In the genomic region with DNA sequence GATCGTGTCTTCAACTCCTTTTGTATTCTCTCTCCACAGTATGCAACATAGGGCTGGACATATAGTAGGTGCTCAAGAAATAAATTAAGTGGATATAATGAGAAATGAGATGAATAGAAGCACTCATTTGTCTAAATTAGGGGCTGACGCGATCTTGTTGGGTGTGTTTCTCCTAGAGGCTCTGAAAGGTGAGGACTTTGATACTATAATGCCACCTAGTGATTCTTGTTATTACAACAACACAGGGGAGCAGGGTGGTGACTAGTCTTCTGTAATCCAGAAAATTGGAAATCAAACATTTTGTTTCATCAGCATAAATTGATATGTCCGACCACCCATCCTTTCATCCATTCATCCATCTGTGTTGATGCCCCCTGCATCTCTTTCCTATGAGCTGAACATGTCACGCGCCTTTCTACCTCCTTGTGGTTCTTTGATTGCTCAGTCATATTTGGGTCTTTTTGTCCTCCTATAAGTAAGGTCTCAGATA, we compare ENCODE assay signal across 8 cellular contexts. TPM values are rescaled to one million over a fixed set of nuclear protein-coding genes. Genes with fewer than 3 reads are reported as not detected.
DNase-seq lines count a peak whose midpoint lies in the region; ATAC-seq, FAIRE-seq and TF ChIP-seq lines count a peak whose summit lies in the region.

No MANE protein-coding gene starts in this region.

- H3K27me3 ChIP-seq in K562 (ENCODE audit: control insufficient read depth in 2 of 2, insufficient read depth in 2 of 2, low read length in 2 of 2) (no peaks in the 10 kb centered on the region), stomach (no peaks in the 10 kb centered on the region)

- peak; percentile 62 to 77 (median 72); a peak in 5 of 6 replicates for TF ChIP-seq CTCF in K562 (IDR thresholded peaks at IDR 0.05 in 2 of 3, conservative IDR thresholded peaks at IDR 0.05 in 1 of 3; ENCODE audit: insufficient read depth in 2 of 3, low read depth in 1 of 3, low read length in 3 of 3)
- peak in 5 of 7 experiments; percentile 37 to 78 (median 64) for TF ChIP-seq CTCF in stomach (IDR thresholded peaks at IDR 0.05)

- peak; percentile 42 for DNase-seq in COLO829 (ENCODE audit: low spot score)
- peak; percentile 74 for DNase-seq in NCI-H460 (ENCODE audit: extremely low read depth, low read depth)
- peak in 2 of 4 experiments; percentile 52 to 73 for DNase-seq in K562 (ENCODE audit: extremely low read depth in 1 of 4, low spot score in 3 of 4)
- DNase-seq in inferior parietal cortex (ENCODE audit: extremely low spot score): peak; percentile 87
- DNase-seq in stomach: no peak
- no peak for DNase-seq in putamen (ENCODE audit: low spot score)

- in situ Hi-C loops in K562 (cut with MboI): no loop called here

- H3K4me3 ChIP-seq in K562 (no peak overlapping the region), stomach (no peak overlapping the region)

- no peaks in the 10 kb centered on the region for H3K9me3 ChIP-seq in K562 (replicated peaks; ENCODE audit: control insufficient read depth, insufficient read depth, low read depth, low read length)
- H3K9me3 ChIP-seq in stomach: no peaks in the 10 kb centered on the region

- H3K36me3 ChIP-seq in K562 (ENCODE audit: control insufficient read depth, insufficient read depth, low read length) (no peaks in the 10 kb centered on the region; the same call in 2 of the 3 replicates), stomach (no peaks in the 10 kb centered on the region)

- TF ChIP-seq POLR2A in K562 (conservative IDR thresholded peaks at IDR 0.05): no peak
- TF ChIP-seq POLR2A in stomach (IDR thresholded peaks at IDR 0.05): no peak

- 6% methylated on average over 4 of the region's 6 CpGs for WGBS in K562 (ENCODE audit: insufficient coverage, low coverage, missing lambda C conversion rate)
- WGBS in stomach, 5 donors: 17 to 27% (median 24%) methylated on average over 6 of the region's 6 CpGs

- peak; percentile 53 for ATAC-seq in GM18909 (IDR thresholded peaks at IDR 0.05; ENCODE audit: poor library complexity, unreplicated experiment)
- peak; percentile 40 for ATAC-seq in HG03097 (IDR thresholded peaks at IDR 0.05; ENCODE audit: low FRiP score, unreplicated experiment)
- ATAC-seq in K562: peak; percentile 74

- H3K27ac ChIP-seq in K562 (ENCODE audit: extremely low read depth, low read depth, low read length) (peak overlapping the region; percentile 60; the same call in 2 of the 3 replicates), stomach (peak overlapping the region in 4 of 5 donors; percentile 45 to 85 (median 57))

- FAIRE-seq in K562 (lab: Jason Lieb, UNC): peak; percentile 84

- H3K4me2 ChIP-seq in K562 (ENCODE audit: insufficient read depth, low read length): peak overlapping the region; percentile 73

- peak overlapping the region in 1 of 2 experiments; percentile 49; a peak in 2 of 4 replicates for H3K9ac ChIP-seq in K562 (ENCODE audit: insufficient read depth in 1 of 2, low read depth in 2 of 2, low read length in 2 of 2)

- peaks cover 3% of the 10 kb centered on the region for H3K79me2 ChIP-seq in K562 (ENCODE audit: control insufficient read depth, insufficient read depth, low read length)

- peaks cover 11 to 42% of the 10 kb centered on the region in 2 experiments for H3K4me1 ChIP-seq in K562 (replicated peaks in 1 of 2; ENCODE audit: control insufficient read depth in 2 of 2, insufficient read depth in 2 of 2, low read length in 2 of 2)
- peaks cover 18 to 60% (median 38%) of the 10 kb centered on the region in 4 donors for H3K4me1 ChIP-seq in stomach

- H2AFZ ChIP-seq in K562 (ENCODE audit: low read depth, low read length): peak overlapping the region; percentile 85

- POLR2A ChIA-PET in K562 (lab: Yijun Ruan, JAX): interaction anchor here (0.7 to 3.0 kb wide), 2 partner anchors 16 to 60 kb away, joined by 3 to 9 read pairs; no protein-coding TSS in a partner anchor

- intact Hi-C loops in K562 (cut with micrococcal nuclease): loop anchor here (1.0 to 5.0 kb wide), 5 partner anchors 45 to 463 kb away; partner anchors contain the start of gene SFR1
- intact Hi-C loops in stomach (cut with DNase I; ENCODE audit: low total_unique reads): loop anchor here (5.0 kb wide), 1 partner anchor 58 kb away; no protein-coding TSS in a partner anchor

- no peak for TF ChIP-seq EP300 in K562 (IDR thresholded peaks at IDR 0.05; ENCODE audit: low read length)
- TF ChIP-seq EP300 in stomach (IDR thresholded peaks at IDR 0.05): no peak

- no peaks in the 10 kb centered on the region for H4K20me1 ChIP-seq in K562 (replicated peaks; ENCODE audit: control insufficient read depth, insufficient read depth, low read length)

- no peaks in the 10 kb centered on the region for H3K9me1 ChIP-seq in K562 (ENCODE audit: control insufficient read depth, insufficient read depth, low read length)

- BruUV-seq in K562 (replicated peaks; lab: Mats Ljungman, UMichigan): no TSS peak

- TF ChIP-seq RAD21 in K562 (CRISPR knock-in tag; conservative IDR thresholded peaks at IDR 0.05 in 1 of 2, IDR thresholded peaks at IDR 0.05 in 1 of 2): peak; percentile 85 to 88

- CTCF ChIA-PET in K562 (lab: Yijun Ruan, JAX; ENCODE audit: low intra/inter-chr PET ratio): interaction anchor here (1.4 to 7.1 kb wide), 2 partner anchors 45 to 59 kb away, joined by 11 to 63 read pairs; no protein-coding TSS in a partner anchor

TF ChIP-seq in K562, 482 proteins besides CTCF, POLR2A, EP300 and RAD21 (continues in another document):
- TF ChIP-seq JUND (IDR thresholded peaks at IDR 0.05; ENCODE audit: borderline replicate concordance, low read depth, low read length): peak; percentile 33; the same call in 1 of the 2 replicates
- no peak for TF ChIP-seq JUND (tag; IDR thresholded peaks at IDR 0.05; ENCODE audit: borderline replicate concordance, low read depth, low read length)
- TF ChIP-seq, protein P1, sequence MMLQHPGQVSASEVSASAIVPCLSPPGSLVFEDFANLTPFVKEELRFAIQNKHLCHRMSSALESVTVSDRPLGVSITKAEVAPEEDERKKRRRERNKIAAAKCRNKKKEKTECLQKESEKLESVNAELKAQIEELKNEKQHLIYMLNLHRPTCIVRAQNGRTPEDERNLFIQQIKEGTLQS (IDR thresholded peaks at IDR 0.05): no peak
- TF ChIP-seq, protein P1 (CRISPR knock-in tag; conservative IDR thresholded peaks at IDR 0.05): no peak

RNA-seq across cellular contexts. Expression of gene CFAP58, which starts 3.4 kb away (rescaled TPM):
- total RNA-seq in NCI-H460 (2014; rRNA removed; shearing (Covaris generic)): 1.4 and 2.1 TPM in 2 replicates
- polyA plus RNA-seq in NCI-H460 (2014; cell fraction: nucleus; rRNA removed): 0.75 and 0.82 TPM in 2 replicates
- total RNA-seq in K562 (2011; cell fraction: chromatin; rRNA removed; ENCODE audit: low replicate concordance): 0.30 and 3.4 TPM in 2 replicates
- total RNA-seq in K562 (2011; cell fraction: nucleolus; rRNA removed): 0.33 and 0.92 TPM in 2 replicates
- 1.1 and 1.2 TPM in 2 replicates for total RNA-seq in K562 (2011; cell fraction: nucleoplasm; rRNA removed)
- 0.45 and 2.0 TPM in 2 replicates for total RNA-seq in K562 (2014; rRNA removed)
- total RNA-seq in K562 (2014; rRNA removed; fragmentation: Illumina TruSeq; extraction: Trizol): 0.98 and 1.2 TPM in 2 replicates
- total RNA-seq in K562 (2015; rRNA removed; fragmentation: Illumina TruSeq; extraction: Trizol): 0.54 and 0.68 TPM in 2 replicates
- 0.60 and 0.69 TPM in 2 replicates for total RNA-seq in K562 (2021)
- 0.62 and 1.2 TPM in 2 replicates for polyA plus RNA-seq in K562 (2011; rRNA removed)
- 0.06 and 0.22 TPM in 2 replicates for polyA plus RNA-seq in K562 (2011; cell fraction: cytosol; rRNA removed)
- polyA plus RNA-seq in K562 (2011; cell fraction: nucleus; rRNA removed): 1.4 and 1.5 TPM in 2 replicates
- 0.51 and 1.7 TPM in 2 replicates for polyA plus RNA-seq in K562 (2012)
- polyA plus RNA-seq in K562 (2014; fragmentation: Illumina TruSeq; extraction: Trizol): 0.71 and 0.72 TPM in 2 replicates
- polyA plus RNA-seq in K562 (2014; fragmentation: Nextera tagmentation; extraction: Ambion mirVana): under 1 TPM; 0.08 to 0.52 TPM
- polyA plus RNA-seq in K562 (2014; rRNA removed): 0.42 and 1.0 TPM in 2 replicates
- 0.88 and 1.3 TPM in 2 replicates for polyA minus RNA-seq in K562 (2011; rRNA and poly(A)+ RNA removed)
- 0.48 and 0.91 TPM in 2 replicates for polyA minus RNA-seq in K562 (2011; cell fraction: cytosol; rRNA and poly(A)+ RNA removed)
- 0.40 and 1.3 TPM in 2 replicates for polyA minus RNA-seq in K562 (2011; cell fraction: nucleus; rRNA and poly(A)+ RNA removed)
- total RNA-seq in stomach: under 1 TPM in 2 of 5 donors, not detected in 3; 0.18 to 0.58 TPM
- polyA plus RNA-seq in stomach: under 1 TPM; 0.12 to 0.31 (median 0.20) TPM

RNA-seq across cellular contexts. Expression of gene ITPRIP, which starts 11.9 kb away (rescaled TPM):
- total RNA-seq in NCI-H460 (2014; rRNA removed; shearing (Covaris generic)): 58.6 and 77.9 TPM in 2 replicates
- 18.1 and 22.7 TPM in 2 replicates for polyA plus RNA-seq in NCI-H460 (2014; cell fraction: nucleus; rRNA removed)
- 30.8 and 81.8 TPM in 2 replicates for total RNA-seq in K562 (2011; cell fraction: chromatin; rRNA removed; ENCODE audit: low replicate concordance)
- 74.2 and 84.7 TPM in 2 replicates for total RNA-seq in K562 (2011; cell fraction: nucleolus; rRNA removed)
- total RNA-seq in K562 (2011; cell fraction: nucleoplasm; rRNA removed): 65.3 and 65.6 TPM in 2 replicates
- total RNA-seq in K562 (2014; rRNA removed) (11.1 and 14.2 TPM in 2 replicates), K562 (2014; rRNA removed; fragmentation: Illumina TruSeq; extraction: Trizol) (5.1 and 5.5 TPM in 2 replicates), K562 (2015; rRNA removed; fragmentation: Illumina TruSeq; extraction: Trizol) (5.2 and 5.4 TPM in 2 replicates), K562 (2021) (27.0 and 28.5 TPM in 2 replicates), stomach (10 to 100 TPM in 2 of 5 donors, 1 to 10 TPM in 3; 1.7 to 13.5 (median 9.2) TPM)
- polyA plus RNA-seq in K562 (2011; rRNA removed) (10.9 and 13.3 TPM in 2 replicates), K562 (2014; fragmentation: Illumina TruSeq; extraction: Trizol) (17.8 and 18.5 TPM in 2 replicates), K562 (2014; fragmentation: Nextera tagmentation; extraction: Ambion mirVana) (1 to 10 TPM; 4.4 to 4.9 TPM), K562 (2014; rRNA removed) (12.9 and 15.3 TPM in 2 replicates), stomach (10 to 100 TPM in 1 of 3 donors, 1 to 10 TPM in 2; 2.9 to 12.3 (median 4.6) TPM)
- 14.2 and 21.9 TPM in 2 replicates for polyA plus RNA-seq in K562 (2011; cell fraction: cytosol; rRNA removed)
- 11.7 and 18.8 TPM in 2 replicates for polyA plus RNA-seq in K562 (2011; cell fraction: nucleus; rRNA removed)
- 14.6 and 21.0 TPM in 2 replicates for polyA plus RNA-seq in K562 (2012)
- polyA minus RNA-seq in K562 (2011; rRNA and poly(A)+ RNA removed): 16.3 and 19.5 TPM in 2 replicates
- 18.0 and 19.1 TPM in 2 replicates for polyA minus RNA-seq in K562 (2011; cell fraction: cytosol; rRNA and poly(A)+ RNA removed)
- 20.5 and 25.3 TPM in 2 replicates for polyA minus RNA-seq in K562 (2011; cell fraction: nucleus; rRNA and poly(A)+ RNA removed)

Comparison
In these comparisons a context has a peak if more than half of its experiments do, and no peak if none do; other contexts are left out.
1. DNase-seq: peak in COLO829 (single experiment), NCI-H460 (single experiment) and inferior parietal cortex (single experiment); none in stomach (single experiment) and putamen (single experiment).
2. Peak in every context shown above with its lines, with median percentiles within 50 percentile points of each other: ATAC-seq.